ENCODE assay signal across 1 cellular context in the genomic region with DNA sequence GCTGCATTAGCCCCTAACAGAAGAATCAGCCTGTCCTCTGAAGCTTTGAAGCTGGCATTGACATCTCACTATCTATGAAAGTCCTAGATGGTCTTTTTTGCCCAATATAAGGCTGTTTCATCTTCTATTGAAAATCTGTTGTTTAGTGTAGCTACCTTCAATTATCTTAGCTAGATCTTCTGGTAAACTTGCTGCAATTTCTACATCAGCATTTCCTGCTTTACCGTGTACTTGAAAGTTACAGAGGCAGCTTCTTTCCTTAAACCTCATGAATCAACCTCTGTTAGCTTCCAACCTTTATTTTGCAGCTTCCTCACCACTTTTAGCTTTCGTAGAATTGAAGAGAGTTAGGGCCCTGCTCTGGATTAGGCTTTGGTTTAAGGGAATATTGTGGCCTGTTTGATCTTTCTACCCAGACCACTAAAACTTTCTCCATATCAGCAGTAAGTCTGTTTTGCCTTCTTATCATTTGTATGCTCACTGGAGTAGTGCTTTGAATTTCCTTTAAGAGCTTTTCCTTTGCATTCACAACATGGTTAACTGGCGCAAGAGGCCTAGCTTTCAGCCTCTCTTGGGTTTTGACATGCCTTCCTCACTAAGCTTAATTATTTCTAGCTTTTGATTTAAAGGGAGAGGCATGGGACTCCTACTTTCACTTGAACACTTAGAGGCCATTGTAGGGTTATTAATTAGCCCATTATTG.
TF ChIP-seq lines count a peak whose summit lies in the region.

No MANE protein-coding gene starts in this region.

TF ChIP-seq in GM12878, 131 proteins besides CTCF, POLR2A, EP300 and RAD21:
- TF ChIP-seq SUPT20H (IDR thresholded peaks at IDR 0.05; ENCODE audit: borderline replicate concordance, control insufficient read depth, low read depth, low read length) (no peak), HDGF (IDR thresholded peaks at IDR 0.05) (no peak)
- TF ChIP-seq, protein P1, sequence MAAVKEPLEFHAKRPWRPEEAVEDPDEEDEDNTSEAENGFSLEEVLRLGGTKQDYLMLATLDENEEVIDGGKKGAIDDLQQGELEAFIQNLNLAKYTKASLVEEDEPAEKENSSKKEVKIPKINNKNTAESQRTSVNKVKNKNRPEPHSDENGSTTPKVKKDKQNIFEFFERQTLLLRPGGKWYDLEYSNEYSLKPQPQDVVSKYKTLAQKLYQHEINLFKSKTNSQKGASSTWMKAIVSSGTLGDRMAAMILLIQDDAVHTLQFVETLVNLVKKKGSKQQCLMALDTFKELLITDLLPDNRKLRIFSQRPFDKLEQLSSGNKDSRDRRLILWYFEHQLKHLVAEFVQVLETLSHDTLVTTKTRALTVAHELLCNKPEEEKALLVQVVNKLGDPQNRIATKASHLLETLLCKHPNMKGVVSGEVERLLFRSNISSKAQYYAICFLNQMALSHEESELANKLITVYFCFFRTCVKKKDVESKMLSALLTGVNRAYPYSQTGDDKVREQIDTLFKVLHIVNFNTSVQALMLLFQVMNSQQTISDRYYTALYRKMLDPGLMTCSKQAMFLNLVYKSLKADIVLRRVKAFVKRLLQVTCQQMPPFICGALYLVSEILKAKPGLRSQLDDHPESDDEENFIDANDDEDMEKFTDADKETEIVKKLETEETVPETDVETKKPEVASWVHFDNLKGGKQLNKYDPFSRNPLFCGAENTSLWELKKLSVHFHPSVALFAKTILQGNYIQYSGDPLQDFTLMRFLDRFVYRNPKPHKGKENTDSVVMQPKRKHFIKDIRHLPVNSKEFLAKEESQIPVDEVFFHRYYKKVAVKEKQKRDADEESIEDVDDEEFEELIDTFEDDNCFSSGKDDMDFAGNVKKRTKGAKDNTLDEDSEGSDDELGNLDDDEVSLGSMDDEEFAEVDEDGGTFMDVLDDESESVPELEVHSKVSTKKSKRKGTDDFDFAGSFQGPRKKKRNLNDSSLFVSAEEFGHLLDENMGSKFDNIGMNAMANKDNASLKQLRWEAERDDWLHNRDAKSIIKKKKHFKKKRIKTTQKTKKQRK (IDR thresholded peaks at IDR 0.05; ENCODE audit: low read depth, low read length), result no peak
